Comparison of ENCODE assay signal across 32 cellular contexts in genomic region chr5:107313921-107314320, GRCh38.
"Had no signal": no experiment of that assay in that cellular context is flagged by ENCODE, and none has a peak within 500 bp of the region (broad histone marks: within the 10 kb centered on the region; RNA-seq: fewer than 3 reads in every experiment).

No MANE protein-coding gene starts in this region.

- H3K9me3 ChIP-seq: adrenal gland had no signal

- H3K4me1 ChIP-seq: adrenal gland had no signal

- H3K27ac Mint-ChIP-seq: activated B cell treated with CpG ODN at 0.5 μM for 24 hours; activated CD8-positive, alpha-beta T cell treated with anti-CD3 and anti-CD28 coated beads for 36 hours; activated naive CD8-positive, alpha-beta T cell; activated T-helper 17 cell treated with anti-CD3 and anti-CD28 coated beads, Interleukin-2, amount 50 U/mL, for 72 hours; brain; dendritic cell treated with granulocyte-macrophage colony-stimulating factor and Interleukin-4, amounts not matched to agents 40 ng/mL and 50 ng/mL, for 4 days; T-helper 17 cell; T-helper 2 cell treated with Interferon-gamma antibody and Interleukin-4, amounts not matched to agents 5 μg/mL and 100 μg/mL, for 36 hours had no signal

- H3K27me3 Mint-ChIP-seq: activated naive CD8-positive, alpha-beta T cell; brain; central memory CD8-positive, alpha-beta T cell; T-helper 17 cell had no signal

- ATAC-seq: activated CD4-positive, CD25-positive, alpha-beta regulatory T cell treated with anti-CD3 and anti-CD28 coated beads, Interleukin-2, amount 50 U/mL, for 24 hours; activated CD8-positive, alpha-beta T cell treated with anti-CD3 and anti-CD28 coated beads for 36 hours; activated T-cell treated with anti-CD3 and anti-CD28 coated beads, Interleukin-2, amount 50 U/mL, for 4 hours; activated T-helper 17 cell treated with anti-CD3 and anti-CD28 coated beads, Interleukin-2, amount 50 U/mL, for 72 hours; esophagus mucosa; T-helper 17 cell had no signal

- H3K27ac ChIP-seq: adrenal gland, coronary artery, dorsolateral prefrontal cortex, WERI-Rb-1 had no signal

- H3K4me1 Mint-ChIP-seq: activated B cell treated with CpG ODN at 0.5 μM for 24 hours; activated T-helper 17 cell treated with anti-CD3 and anti-CD28 coated beads, Interleukin-2, amount 50 U/mL, for 72 hours; brain; central memory CD8-positive, alpha-beta T cell; T-helper 17 cell had no signal

- DNase-seq: activated B cell treated with CpG ODN at 0.5 μM for 24 hours; activated CD4-positive, alpha-beta T cell treated with anti-CD3 and anti-CD28 coated beads for 48 hours; activated CD4-positive, alpha-beta T cell treated with anti-CD3 and anti-CD28 coated beads, Interleukin-2, amount 50 U/mL, for 1 hour; activated CD4-positive, alpha-beta T cell treated with anti-CD3 and anti-CD28 coated beads, Interleukin-2, amount 50 U/mL, for 48 hours; activated CD8-positive, alpha-beta memory T cell treated with anti-CD3 and anti-CD28 coated beads for 24 hours; activated CD8-positive, alpha-beta T cell treated with anti-CD3 and anti-CD28 coated beads for 36 hours; activated effector memory CD4-positive, alpha-beta T cell treated with Interleukin-2 at 50 U/mL for 16 hours; activated gamma-delta T cell treated with Interleukin-2 at 50 U/mL for 16 hours; activated naive CD4-positive, alpha-beta T cell treated with anti-CD3 and anti-CD28 coated beads, Interleukin-2, amount 50 U/mL, for 16 hours; activated naive CD4-positive, alpha-beta T cell treated with Interleukin-2 at 50 U/mL for 16 hours; activated T-cell treated with anti-CD3 and anti-CD28 coated beads, Interleukin-2, amount 50 U/mL, for 4 hours; adrenal gland; amygdala; aorta; dorsolateral prefrontal cortex; effector memory CD4-positive, alpha-beta T cell; endodermal cell; foreskin fibroblast; head of caudate nucleus; T-helper 1 cell; T-helper 17 cell; T1000; WERI-Rb-1 had no signal

- H3K36me3 Mint-ChIP-seq: activated naive CD8-positive, alpha-beta T cell; brain had no signal

- H3K4me3 Mint-ChIP-seq: activated B cell treated with CpG ODN at 0.5 μM for 24 hours; activated CD8-positive, alpha-beta T cell treated with anti-CD3 and anti-CD28 coated beads for 36 hours; activated naive CD8-positive, alpha-beta T cell; activated T-cell treated with anti-CD3 and anti-CD28 coated beads, Interleukin-2, amount 50 U/mL, for 4 hours; activated T-helper 17 cell treated with anti-CD3 and anti-CD28 coated beads, Interleukin-2, amount 50 U/mL, for 72 hours; brain; central memory CD8-positive, alpha-beta T cell; dendritic cell treated with granulocyte-macrophage colony-stimulating factor and Interleukin-4, amounts not matched to agents 40 ng/mL and 50 ng/mL, for 4 days; endodermal cell; T-helper 17 cell; T-helper 2 cell treated with Interferon-gamma antibody and Interleukin-4, amounts not matched to agents 5 μg/mL and 100 μg/mL, for 36 hours had no signal

- H3K36me3 ChIP-seq: adrenal gland, WERI-Rb-1 had no signal

- H3K4me3 ChIP-seq: adrenal gland, coronary artery, dorsolateral prefrontal cortex had no signal

- H3K27me3 ChIP-seq: adrenal gland, dorsolateral prefrontal cortex had no signal

- H3K9me3 Mint-ChIP-seq: activated B cell treated with CpG ODN at 0.5 μM for 24 hours; activated CD8-positive, alpha-beta T cell treated with anti-CD3 and anti-CD28 coated beads for 36 hours; activated T-cell treated with anti-CD3 and anti-CD28 coated beads, Interleukin-2, amount 50 U/mL, for 4 hours; activated T-helper 17 cell treated with anti-CD3 and anti-CD28 coated beads, Interleukin-2, amount 50 U/mL, for 72 hours; central memory CD8-positive, alpha-beta T cell; dendritic cell treated with granulocyte-macrophage colony-stimulating factor and Interleukin-4, amounts not matched to agents 40 ng/mL and 50 ng/mL, for 4 days; endodermal cell; T-helper 2 cell treated with Interferon-gamma antibody and Interleukin-4, amounts not matched to agents 5 μg/mL and 100 μg/mL, for 36 hours had no signal
